ENCODE assay signal across 10 cellular contexts in the genomic region with DNA sequence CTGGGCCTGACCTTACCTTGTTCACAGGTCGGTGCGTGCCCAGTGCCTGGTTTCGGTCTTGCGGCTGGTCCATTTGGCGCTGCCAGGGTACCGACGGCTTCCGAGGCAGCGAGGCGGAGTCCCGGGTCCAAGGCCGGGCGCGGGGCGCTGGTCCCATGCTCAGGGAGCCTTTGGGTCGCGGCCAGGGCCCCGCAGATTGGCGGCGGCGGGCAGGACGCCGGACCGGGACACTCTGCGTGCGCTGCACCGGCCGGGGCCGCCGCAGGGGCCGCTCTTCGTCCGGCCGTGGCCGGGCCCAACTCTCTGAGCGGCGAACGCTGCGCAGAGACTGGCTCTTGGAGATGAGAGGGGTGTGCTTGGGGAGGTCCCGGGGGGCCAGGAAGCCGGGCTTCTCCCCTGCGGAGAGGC. TPM values are rescaled to one million over a fixed set of nuclear protein-coding genes. Genes with fewer than 3 reads are reported as not detected.
A peak's percentile ranks its signal among the peaks of the same experiment; 100 is the strongest.
DNase-seq lines count a peak whose midpoint lies in the region; ATAC-seq, FAIRE-seq and TF ChIP-seq lines count a peak whose summit lies in the region.
"Had no signal": no experiment of that assay in that cellular context is flagged by ENCODE, and none has a peak within 500 bp of the region (broad histone marks: within the 10 kb centered on the region; RNA-seq: fewer than 3 reads in every experiment).

No MANE protein-coding gene starts in this region.

- H3K27ac ChIP-seq in HUES48 (ENCODE audit: low read depth, low read length) (no peak overlapping the region), pancreas (peak overlapping the region in 1 of 4 donors; percentile 10)

- no peaks in the 10 kb centered on the region for H3K27me3 Mint-ChIP-seq in activated naive CD4-positive, alpha-beta T cell treated with anti-CD3 and anti-CD28 coated beads, Interleukin-2, amount 10 ng/mL, durations not matched to agents 7 days and 5 days
- H3K27me3 Mint-ChIP-seq: activated B cell treated with CpG ODN at 0.5 μM for 24 hours had no signal

- no peak overlapping the region for H3K27ac Mint-ChIP-seq in activated naive CD4-positive, alpha-beta T cell treated with anti-CD3 and anti-CD28 coated beads, Interleukin-2, amount 10 ng/mL, durations not matched to agents 7 days and 5 days
- H3K27ac Mint-ChIP-seq: activated B cell treated with CpG ODN at 0.5 μM for 24 hours had no signal

- H3K36me3 Mint-ChIP-seq in activated naive CD4-positive, alpha-beta T cell treated with anti-CD3 and anti-CD28 coated beads, Interleukin-2, amount 10 ng/mL, durations not matched to agents 7 days and 5 days: peaks cover 63% of the 10 kb centered on the region

- WGBS in pancreas, 2 donors: 10 to 12% methylated on average over 39 to 42 of the region's 42 CpGs

- ATAC-seq in pancreas: peak; percentile 37 to 41 (median 38)
- no peak for ATAC-seq in GM18505 (IDR thresholded peaks at IDR 0.05; ENCODE audit: unreplicated experiment)

- no peak for FAIRE-seq in pancreas (lab: Jason Lieb, UNC)
- FAIRE-seq: endometrium, G401.6 had no signal

- no peak overlapping the region for H3K4me3 Mint-ChIP-seq in activated naive CD4-positive, alpha-beta T cell treated with anti-CD3 and anti-CD28 coated beads, Interleukin-2, amount 10 ng/mL, durations not matched to agents 7 days and 5 days
- H3K4me3 Mint-ChIP-seq: activated B cell treated with CpG ODN at 0.5 μM for 24 hours had no signal

- no peaks in the 10 kb centered on the region for H3K9me3 Mint-ChIP-seq in activated naive CD4-positive, alpha-beta T cell treated with anti-CD3 and anti-CD28 coated beads, Interleukin-2, amount 10 ng/mL, durations not matched to agents 7 days and 5 days
- H3K9me3 Mint-ChIP-seq: activated B cell treated with CpG ODN at 0.5 μM for 24 hours had no signal

- peaks cover 30% of the 10 kb centered on the region for H3K4me1 Mint-ChIP-seq in activated naive CD4-positive, alpha-beta T cell treated with anti-CD3 and anti-CD28 coated beads, Interleukin-2, amount 10 ng/mL, durations not matched to agents 7 days and 5 days

- no peak overlapping the region for H3K9ac ChIP-seq in HUES48 (ENCODE audit: low read depth, low read length)

- CTCF ChIA-PET in activated naive CD4-positive, alpha-beta T cell treated with anti-CD3 and anti-CD28 coated beads, Interleukin-2, amount 10 ng/mL, durations not matched to agents 7 days and 5 days (lab: Charles Lee): interaction anchor here (0.7 kb wide), 1 partner anchor 378 kb away, joined by 4 read pairs; no protein-coding TSS in a partner anchor

- DNase-seq in fibroblast of the aortic adventitia (ENCODE audit: low read depth): no peak
- DNase-seq in pancreas: peak in 4 of 6 donors; percentile 40 to 82 (median 70)
- DNase-seq in activated CD4-positive, CD25-positive, alpha-beta regulatory T cell (lab: John Stamatoyannopoulos, UW): no peak
- no peak for DNase-seq in activated naive CD4-positive, alpha-beta T cell treated with anti-CD3 and anti-CD28 coated beads, Interleukin-2, amount 10 ng/mL, durations not matched to agents 7 days and 5 days
- DNase-seq: activated B cell treated with CpG ODN at 0.5 μM for 24 hours, NCI-H187 had no signal

- H3K4me1 ChIP-seq in HUES48 (ENCODE audit: control insufficient read depth, insufficient read depth, low read length) (peaks cover 11% of the 10 kb centered on the region; the same call in 1 of the 2 replicates), pancreas (peaks cover 0 to 14% (median 11%) of the 10 kb centered on the region in 3 donors)

- H3K36me3 ChIP-seq in HUES48 (ENCODE audit: control insufficient read depth, insufficient read depth, low read length): no peaks in the 10 kb centered on the region
- no peaks in the 10 kb centered on the region for H3K36me3 ChIP-seq in pancreas

- no peak for TF ChIP-seq POLR2A in GM18505 (IDR thresholded peaks at IDR 0.05; ENCODE audit: borderline replicate concordance, extremely low read depth, insufficient read depth, insufficient read length)

- peak overlapping the region; percentile 69 for H3K4me3 ChIP-seq in HUES48 (ENCODE audit: low read depth, low read length)
- H3K4me3 ChIP-seq in fibroblast of the aortic adventitia (ENCODE audit: low read depth, low read length): peak overlapping the region; percentile 56
- peak overlapping the region; percentile 16 to 53 (median 32) for H3K4me3 ChIP-seq in pancreas

- TF ChIP-seq CTCF in fibroblast of the aortic adventitia (IDR thresholded peaks at IDR 0.05; ENCODE audit: insufficient read depth, low read length) (peak; percentile 27), pancreas (IDR thresholded peaks at IDR 0.05) (peak in 1 of 4 donors; percentile 13)

- H3K9me3 ChIP-seq in HUES48 (ENCODE audit: control insufficient read depth, insufficient read depth, low read length): no peaks in the 10 kb centered on the region
- H3K9me3 ChIP-seq in pancreas: no peaks in the 10 kb centered on the region

- intact Hi-C loops in pancreas (cut with DNase I): no loop called here

- H3K27me3 ChIP-seq in HUES48 (ENCODE audit: control insufficient read depth, insufficient read depth, low read length): peaks cover 53% of the 10 kb centered on the region
- peaks cover 0 to 9% (median 0%) of the 10 kb centered on the region in 4 donors for H3K27me3 ChIP-seq in pancreas

RNA-seq across cellular contexts. Expression of a gene that starts 3.3 kb away (rescaled TPM):
- total RNA-seq in fibroblast of the aortic adventitia (ENCODE audit: low replicate concordance) (5.7 and 13.4 TPM in 2 replicates), pancreas (10 to 100 TPM; 11.0 to 20.7 (median 15.7) TPM)
- polyA plus RNA-seq in pancreas: 10 to 100 TPM; 15.5 to 23.2 TPM

RNA-seq across cellular contexts. Expression of a gene that starts 11.2 kb away (rescaled TPM):
- not detected in 2 replicates for total RNA-seq in fibroblast of the aortic adventitia (ENCODE audit: low replicate concordance)
- 1 to 10 TPM in 3 of 6 donors, under 1 TPM in 3; 0.83 to 4.1 (median 1.3) TPM for total RNA-seq in pancreas
- 1 to 10 TPM; 1.8 to 7.5 TPM for polyA plus RNA-seq in pancreas

RNA-seq across cellular contexts. Expression of a gene that starts 26.2 kb away (rescaled TPM):
- total RNA-seq in fibroblast of the aortic adventitia (ENCODE audit: low replicate concordance) (not detected in 2 replicates), pancreas (under 1 TPM in 1 of 6 donors, not detected in 5; 0.16 TPM)
- not detected for polyA plus RNA-seq in pancreas
- total RNA-seq: activated B cell treated with CpG ODN at 0.5 μM for 24 hours had no signal

RNA-seq across cellular contexts. Expression of a gene that starts 34.3 kb away (rescaled TPM):
- total RNA-seq in fibroblast of the aortic adventitia (ENCODE audit: low replicate concordance): 45.6 and 65.8 TPM in 2 replicates
- 10 to 100 TPM; 32.7 to 74.8 (median 47.7) TPM for total RNA-seq in pancreas
- 100 to 1,000 TPM; 167 to 239 TPM for polyA plus RNA-seq in pancreas

RNA-seq across cellular contexts. Expression of a gene that starts 55.2 kb away (rescaled TPM):
- total RNA-seq in fibroblast of the aortic adventitia (ENCODE audit: low replicate concordance) (not detected in 2 replicates), pancreas (under 1 TPM in 1 of 6 donors, not detected in 5; 0.06 TPM)
- not detected for polyA plus RNA-seq in pancreas
- total RNA-seq: activated B cell treated with CpG ODN at 0.5 μM for 24 hours had no signal

Comparison
In these comparisons a context has a peak if more than half of its experiments do, and no peak if none do; other contexts are left out.
1. DNase-seq: peak in pancreas (4 of 6); none in fibroblast of the aortic adventitia (single experiment), activated CD4-positive, CD25-positive, alpha-beta regulatory T cell (0 of 4) and activated naive CD4-positive, alpha-beta T cell treated with anti-CD3 and anti-CD28 coated beads, Interleukin-2, amount 10 ng/mL, durations not matched to agents 7 days and 5 days (single experiment).
2. Peak in every context shown above with its lines, with median percentiles within 50 percentile points of each other: H3K4me3 ChIP-seq.